Comparison of ENCODE assay signal across 23 cellular contexts in genomic region chr11:104198576-104198975, GRCh38. TPM values are rescaled to one million over a fixed set of nuclear protein-coding genes. Genes with fewer than 3 reads are reported as not detected.
DNase-seq lines count a peak whose midpoint lies in the region; ATAC-seq, FAIRE-seq and TF ChIP-seq lines count a peak whose summit lies in the region.
"Had no signal": no experiment of that assay in that cellular context is flagged by ENCODE, and none has a peak within 500 bp of the region (broad histone marks: within the 10 kb centered on the region; RNA-seq: fewer than 3 reads in every experiment).

No MANE protein-coding gene starts in this region.

- H3K9me3 ChIP-seq in testis, result no peaks in the 10 kb centered on the region
- H3K9me3 ChIP-seq: heart left ventricle, left ventricle myocardium inferior, prostate gland, stomach had no signal

- ATAC-seq in GM21723 (IDR thresholded peaks at IDR 0.05; ENCODE audit: unreplicated experiment), result no peak
- ATAC-seq: activated CD4-positive, alpha-beta T cell treated with anti-CD3 and anti-CD28 coated beads for 36 hours; effector memory CD8-positive, alpha-beta T cell; GM12878; GM23338; heart left ventricle; T-cell had no signal

- peak; percentile 83 to 88 for DNase-seq in AML-193 (lab: John Stamatoyannopoulos, UW)
- DNase-seq in HL-60 (ENCODE audit: low read depth in 1 of 2, low spot score in 1 of 2), result peak; percentile 20 to 76
- peak; percentile 4 for DNase-seq in NCI-H748 treated with DMSO at 0.1 percent for 48 hours (lab: John Stamatoyannopoulos, UW)
- peak; percentile 31 for DNase-seq in bronchial epithelial cell (ENCODE audit: low read depth)
- DNase-seq in testis, result no peak
- DNase-seq in cortex of kidney (lab: John Stamatoyannopoulos, UW), result no peak
- no peak for DNase-seq in A172 (ENCODE audit: low spot score)
- DNase-seq: activated CD4-positive, alpha-beta T cell treated with anti-CD3 and anti-CD28 coated beads for 36 hours; CD4-positive, alpha-beta memory T cell; DMS53; effector memory CD8-positive, alpha-beta T cell; heart left ventricle; left ventricle myocardium inferior; NCI-H1436 treated with DMSO at 0.1 percent for 48 hours; stimulated activated CD4-positive, alpha-beta T cell treated with anti-CD3 and anti-CD28 coated beads, Interleukin-4, amount 100 ng/mL, for 24 hours; stomach; T-cell; trophoblast cell had no signal

- H3K36me3 ChIP-seq in bronchial epithelial cell (ENCODE audit: control insufficient read depth, insufficient read depth, low read length), result no peaks in the 10 kb centered on the region
- no peaks in the 10 kb centered on the region for H3K36me3 ChIP-seq in testis (ENCODE audit: low read depth, missing control alignments)
- H3K36me3 ChIP-seq: heart left ventricle, left ventricle myocardium inferior, prostate gland, stomach had no signal

- TF ChIP-seq CTCF in HL-60 (IDR thresholded peaks at IDR 0.05; ENCODE audit: insufficient read depth, low read length) (no peak), bronchial epithelial cell (IDR thresholded peaks at IDR 0.05; ENCODE audit: insufficient read depth, low read length, severe bottlenecking) (no peak), testis (IDR thresholded peaks at IDR 0.05) (no peak)

- H3K27me3 ChIP-seq in HL-60 (ENCODE audit: insufficient read depth, poor library complexity, severe bottlenecking) (no peaks in the 10 kb centered on the region), bronchial epithelial cell (ENCODE audit: control insufficient read depth, insufficient read depth, low read length) (no peaks in the 10 kb centered on the region), testis (no peaks in the 10 kb centered on the region)
- H3K27me3 ChIP-seq: heart left ventricle, stomach had no signal

- no peak overlapping the region for H3K4me3 ChIP-seq in HL-60 (replicated peaks; ENCODE audit: insufficient read depth, low read length)
- no peak overlapping the region for H3K4me3 ChIP-seq in bronchial epithelial cell (ENCODE audit: low read depth, low read length)
- no peak overlapping the region for H3K4me3 ChIP-seq in testis
- H3K4me3 ChIP-seq: GM12878, GM23338, heart left ventricle, left ventricle myocardium inferior, prostate gland, skin epidermis, stomach had no signal

- WGBS in testis, 2 donors, result 65 to 95% methylated on average over 2 of the region's 2 CpGs

- intact Hi-C loops in testis (cut with DNase I; ENCODE audit: low total_unique reads), result no loop called here

- H3K27ac ChIP-seq in HL-60 (replicated peaks) (no peak overlapping the region), testis (no peak overlapping the region)
- H3K27ac ChIP-seq: heart left ventricle, left ventricle myocardium inferior, prostate gland, skin epidermis, stomach had no signal

- H3K4me1 ChIP-seq in testis, result no peaks in the 10 kb centered on the region
- H3K4me1 ChIP-seq: heart left ventricle, left ventricle myocardium inferior, prostate gland, stomach had no signal

- TF ChIP-seq POLR2A in testis (IDR thresholded peaks at IDR 0.05), result no peak

- no peak for FAIRE-seq in bronchial epithelial cell (lab: Jason Lieb, UNC)
- FAIRE-seq: GM12878 had no signal

RNA-seq across cellular contexts. Expression of gene PDGFD, which starts 34.6 kb away (rescaled TPM):
- under 0.01 and 0.53 TPM in 2 replicates for total RNA-seq in bronchial epithelial cell
- total RNA-seq in testis, result 1 to 10 TPM; 8.0 to 8.1 TPM
- polyA plus RNA-seq in testis (ENCODE audit: insufficient read depth, low read depth, low replicate concordance), result 6.0 TPM
- total RNA-seq in A172 (2014; rRNA removed; shearing (Covaris generic)), result 14.4 and 15.8 TPM in 2 replicates
- total RNA-seq: activated CD4-positive, alpha-beta T cell treated with anti-CD3 and anti-CD28 coated beads for 36 hours; CD4-positive, alpha-beta memory T cell had no signal

Comparison
In these comparisons a context has a peak if more than half of its experiments do, and no peak if none do; other contexts are left out.
1. DNase-seq: peak in AML-193 (2 of 2), HL-60 (2 of 2), NCI-H748 treated with DMSO at 0.1 percent for 48 hours (single experiment) and bronchial epithelial cell (single experiment); none in testis (single experiment), cortex of kidney (single experiment) and A172 (single experiment).